In genomic region chr11:67621928-67622327, GRCh38 we compare ENCODE assay signal across 14 cellular contexts. TPM values are rescaled to one million over a fixed set of nuclear protein-coding genes. Genes with fewer than 3 reads are reported as not detected.
DNase-seq lines count a peak whose midpoint lies in the region; ATAC-seq and TF ChIP-seq lines count a peak whose summit lies in the region.
"Not testable (repeated sequence)": the region's sequence is repeated elsewhere in the genome, so short reads cannot be mapped to it uniquely, and the experiment has no call there.
"Had no signal": no experiment of that assay in that cellular context is flagged by ENCODE, and none has a peak within 500 bp of the region (broad histone marks: within the 10 kb centered on the region; RNA-seq: fewer than 3 reads in every experiment).

No MANE protein-coding gene starts in this region.

- not testable (repeated sequence) for DNase-seq in DND-41; NT2/D1 (ENCODE audit: low read depth, low spot score); hepatocyte (ENCODE audit: low spot score); neural progenitor cell (ENCODE audit: low spot score)
- peak; percentile 76 to 82 for DNase-seq in HAP-1 (ENCODE audit: low spot score in 2 of 2)

- H3K27me3 Mint-ChIP-seq in brain (peaks cover 27% of the 10 kb centered on the region), neural progenitor cell (ENCODE audit: insufficient read depth, low read depth) (peaks cover 30% of the 10 kb centered on the region)

- H3K4me1 ChIP-seq in DND-41 (ENCODE audit: insufficient read depth, low read length) (peaks cover 53% of the 10 kb centered on the region), neural progenitor cell (peaks cover 10% of the 10 kb centered on the region)
- not testable (repeated sequence) for H3K4me1 ChIP-seq in HAP-1; NT2/D1 (ENCODE audit: insufficient read depth, insufficient read length); hepatocyte (ENCODE audit: insufficient read depth); iPS-15b (ENCODE audit: control insufficient read depth, insufficient read depth, low read length); mesodermal cell (ENCODE audit: control insufficient read depth, insufficient read depth, low read length, poor library complexity, severe bottlenecking)

- not testable (repeated sequence) for H3K36me3 ChIP-seq in DND-41 (ENCODE audit: insufficient read depth, low read length); HAP-1 (replicated peaks); NT2/D1 (ENCODE audit: insufficient read depth, insufficient read length, low read length); hepatocyte (replicated peaks; ENCODE audit: insufficient read depth, low read depth); iPS-15b (ENCODE audit: control insufficient read depth, insufficient read depth, low read length); mesodermal cell (ENCODE audit: control insufficient read depth, insufficient read depth, low read length); neural progenitor cell

- TF ChIP-seq CTCF in DND-41 (IDR thresholded peaks at IDR 0.05; ENCODE audit: borderline replicate concordance, extremely low read depth, low read length, poor library complexity, severe bottlenecking); brain (conservative IDR thresholded peaks at IDR 0.05); hepatocyte (IDR thresholded peaks at IDR 0.05; ENCODE audit: poor library complexity); neural progenitor cell (IDR thresholded peaks at IDR 0.05): not testable (repeated sequence)

- H4K20me1 ChIP-seq in DND-41 (ENCODE audit: insufficient read depth, low read length); hepatocyte (ENCODE audit: insufficient read depth, poor library complexity, severe bottlenecking): not testable (repeated sequence)
- peaks cover 25% of the 10 kb centered on the region for H4K20me1 ChIP-seq in neural progenitor cell (ENCODE audit: low read depth)

- peaks cover 0 to 13% (median 5%) of the 10 kb centered on the region in 5 experiments for H3K9me3 Mint-ChIP-seq in brain
- not testable (repeated sequence) for H3K9me3 Mint-ChIP-seq in neural progenitor cell

- H3F3A ChIP-seq in neural progenitor cell (ENCODE audit: low read depth): peaks cover 54% of the 10 kb centered on the region

- H3K27me3 ChIP-seq in DND-41 (ENCODE audit: insufficient read depth, low read length, poor library complexity); HAP-1 (ENCODE audit: low read depth); NT2/D1 (ENCODE audit: insufficient read depth, insufficient read length); hepatocyte; iPS-15b (ENCODE audit: control insufficient read depth, insufficient read depth, low read length); neural progenitor cell: not testable (repeated sequence)

- H3K9ac ChIP-seq in DND-41 (ENCODE audit: low read depth, low read length) (0 out of 2 replicates have a peak overlapping the region, but pooled peaks have one; percentile 61), NT2/D1 (ENCODE audit: insufficient read length, low read depth) (peak overlapping the region; percentile 34)
- not testable (repeated sequence) for H3K9ac ChIP-seq in iPS-15b (ENCODE audit: low read depth, low read length); neural progenitor cell

- H3K4me2 ChIP-seq in DND-41 (ENCODE audit: insufficient read depth, low read length): peak overlapping the region; percentile 55
- H3K4me2 ChIP-seq in hepatocyte: peak overlapping the region; percentile 90
- peak overlapping the region; percentile 79 for H3K4me2 ChIP-seq in neural progenitor cell

- H3K9me3 ChIP-seq in DND-41 (ENCODE audit: insufficient read depth, low read length, severe bottlenecking); HAP-1; NT2/D1 (ENCODE audit: insufficient read depth, low read length); hepatocyte (ENCODE audit: low read depth); iPS-15b (ENCODE audit: control insufficient read depth, insufficient read depth, low read length); mesodermal cell (ENCODE audit: control insufficient read depth, low read length); neural progenitor cell (ENCODE audit: low read depth): not testable (repeated sequence)

- H3K79me2 ChIP-seq in DND-41 (ENCODE audit: insufficient read depth, low read length): peaks cover 19% of the 10 kb centered on the region
- H3K79me2 ChIP-seq in hepatocyte: not testable (repeated sequence)
- peaks cover 31% of the 10 kb centered on the region for H3K79me2 ChIP-seq in neural progenitor cell (ENCODE audit: low read depth)

- WGBS in hepatocyte (ENCODE audit: low lambda C conversion rate, missing lambda C conversion rate): 27% methylated on average over 3 of the region's 3 CpGs
- 0 to 13% methylated on average over 1 of the region's 3 CpGs for WGBS in mesodermal cell (ENCODE audit: insufficient coverage in 2 of 2), 2 experiments

- not testable (repeated sequence) for H3K9me2 ChIP-seq in hepatocyte (replicated peaks; ENCODE audit: insufficient read depth)

- peaks cover 35% of the 10 kb centered on the region for H3K36me3 Mint-ChIP-seq in brain
- H3K36me3 Mint-ChIP-seq in neural progenitor cell: peaks cover 21% of the 10 kb centered on the region

- ATAC-seq in DND-41 (ENCODE audit: insufficient read depth, low read depth): not testable (repeated sequence)

- H3K27ac Mint-ChIP-seq in brain: peak overlapping the region in 3 of 5 experiments; percentile 91 to 97 (median 97)
- peak overlapping the region; percentile 46 for H3K27ac Mint-ChIP-seq in neural progenitor cell

- in situ Hi-C loops in HAP-1 (cut with MboI; ENCODE audit: low sequenced_read_pairs): not testable (repeated sequence)

- not testable (repeated sequence) for H3K27ac ChIP-seq in DND-41 (ENCODE audit: low read length); hepatocyte; mesodermal cell (ENCODE audit: low read depth, low read length, severe bottlenecking); neural progenitor cell

- H3K4me1 Mint-ChIP-seq in brain (peaks cover 57% of the 10 kb centered on the region), neural progenitor cell (peaks cover 38% of the 10 kb centered on the region)

- H2AFZ ChIP-seq in DND-41 (ENCODE audit: low read depth, low read length); hepatocyte; neural progenitor cell (replicated peaks): not testable (repeated sequence)

- H3K4me3 ChIP-seq in DND-41 (ENCODE audit: low read depth in 1 of 2, low read length in 2 of 2) (peak overlapping the region in 1 of 2 experiments; percentile 58; a peak in 2 of 4 replicates), NT2/D1 (ENCODE audit: insufficient read length, low read depth) (peak overlapping the region; percentile 88), iPS-15b (ENCODE audit: low read depth, low read length) (peak overlapping the region; percentile 77), mesodermal cell (ENCODE audit: extremely low read depth, insufficient read depth, low read length, poor library complexity, severe bottlenecking) (peak overlapping the region; percentile 52), neural progenitor cell (peak overlapping the region; percentile 76)
- H3K4me3 ChIP-seq in HAP-1, hepatocyte: not testable (repeated sequence)

- H3K4me3 Mint-ChIP-seq in brain (peak overlapping the region; percentile 89 to 96 (median 93)), neural progenitor cell (peak overlapping the region; percentile 92)

RNA-seq across cellular contexts. Expression of gene NUDT8, which starts 7.8 kb away (rescaled TPM):
- polyA plus RNA-seq in brain (ENCODE audit: insufficient read depth, low read depth, low replicate concordance) (5.2 TPM), hepatocyte (28.7 and 29.2 TPM in 2 replicates)
- total RNA-seq in hepatocyte (12.9 and 13.6 TPM in 2 replicates), neural progenitor cell (ENCODE audit: low replicate concordance) (1.6 and 4.1 TPM in 2 replicates)
- polyA plus RNA-seq in mesodermal cell (2013, experiment 1 of 2): 17.3 TPM
- polyA plus RNA-seq in mesodermal cell (2013, experiment 2 of 2): 10.6 TPM

RNA-seq across cellular contexts. Expression of gene NDUFV1, which starts 15.2 kb away (rescaled TPM):
- polyA plus RNA-seq in brain (ENCODE audit: insufficient read depth, low read depth, low replicate concordance): 237 TPM
- 163 and 194 TPM in 2 replicates for total RNA-seq in hepatocyte
- polyA plus RNA-seq in hepatocyte: 226 and 239 TPM in 2 replicates
- polyA plus RNA-seq in mesodermal cell (2013, experiment 1 of 2): 111 TPM
- polyA plus RNA-seq in mesodermal cell (2013, experiment 2 of 2): 104 TPM
- total RNA-seq in neural progenitor cell (ENCODE audit: low replicate concordance): 71.0 and 137 TPM in 2 replicates

RNA-seq across cellular contexts. Expression of gene TBX10, which starts 17.6 kb away (rescaled TPM):
- polyA plus RNA-seq in brain (ENCODE audit: insufficient read depth, low read depth, low replicate concordance) (not detected), hepatocyte (0.34 TPM in 1 of 2 replicates, not detected in the other)
- total RNA-seq in hepatocyte (0.70 TPM in 1 of 2 replicates, not detected in the other), neural progenitor cell (ENCODE audit: low replicate concordance) (not detected in 2 replicates)
- not detected for polyA plus RNA-seq in mesodermal cell (2013, experiment 1 of 2)
- not detected for polyA plus RNA-seq in mesodermal cell (2013, experiment 2 of 2)
- total RNA-seq: A673; CD8-positive, alpha-beta T cell; H4 had no signal
- polyA plus RNA-seq: BJ, CD14-positive monocyte had no signal

RNA-seq across cellular contexts. Expression of gene ACY3, which starts 28.6 kb away (rescaled TPM):
- 3.0 TPM for polyA plus RNA-seq in brain (ENCODE audit: insufficient read depth, low read depth, low replicate concordance)
- 9.5 and 15.4 TPM in 2 replicates for total RNA-seq in hepatocyte
- polyA plus RNA-seq in hepatocyte: 18.7 and 20.9 TPM in 2 replicates
- not detected for polyA plus RNA-seq in mesodermal cell (2013, experiment 1 of 2)
- polyA plus RNA-seq in mesodermal cell (2013, experiment 2 of 2): not detected
- total RNA-seq in neural progenitor cell (ENCODE audit: low replicate concordance): not detected in 2 replicates
- total RNA-seq: A673; CD8-positive, alpha-beta T cell had no signal
- polyA plus RNA-seq: BJ had no signal

RNA-seq across cellular contexts. Expression of gene GSTP1, which starts 38.3 kb away (rescaled TPM):
- polyA plus RNA-seq in brain (ENCODE audit: insufficient read depth, low read depth, low replicate concordance) (752 TPM), hepatocyte (1,974 and 1,982 TPM in 2 replicates)
- total RNA-seq in hepatocyte (943 and 1,040 TPM in 2 replicates), neural progenitor cell (ENCODE audit: low replicate concordance) (436 and 1,035 TPM in 2 replicates)
- 944 TPM for polyA plus RNA-seq in mesodermal cell (2013, experiment 1 of 2)
- polyA plus RNA-seq in mesodermal cell (2013, experiment 2 of 2): 769 TPM
- total RNA-seq: HepG2 had no signal
- polyA plus RNA-seq: HepG2 had no signal
